14 cellular contexts compared by ENCODE assay signal in genomic region chr7:43247757-43248156, GRCh38.
DNase-seq lines count a peak whose midpoint lies in the region; TF ChIP-seq lines count a peak whose summit lies in the region.
"Had no signal": no experiment of that assay in that cellular context is flagged by ENCODE, and none has a peak within 500 bp of the region (broad histone marks: within the 10 kb centered on the region; RNA-seq: fewer than 3 reads in every experiment).

No MANE protein-coding gene starts in this region.

- H3K9me3 ChIP-seq in HEK293 (ENCODE audit: control insufficient read depth, insufficient read depth, low read depth, low read length) = no peaks in the 10 kb centered on the region

- H3K4me3 ChIP-seq in HEK293 (ENCODE audit: low read depth, low read length) = no peak overlapping the region
- no peak overlapping the region for H3K4me3 ChIP-seq in dorsolateral prefrontal cortex

- no peaks in the 10 kb centered on the region for H3K9me3 Mint-ChIP-seq in osteocyte (ENCODE audit: unreplicated experiment)
- H3K9me3 Mint-ChIP-seq: CD4-positive, alpha-beta memory T cell had no signal

- TF ChIP-seq CTCF in HEK293 (tag by site-specific recombination; IDR thresholded peaks at IDR 0.05) = no peak
- TF ChIP-seq CTCF in dorsolateral prefrontal cortex (IDR thresholded peaks at IDR 0.05 in 54 of 56, conservative IDR thresholded peaks at IDR 0.05 in 2 of 56; ENCODE audit: low read depth in 1 of 56, partially characterized antibody in 56 of 56) = no peak
- TF ChIP-seq CTCF in osteocyte (IDR thresholded peaks at IDR 0.05) = no peak

- no peak for DNase-seq in dorsolateral prefrontal cortex
- DNase-seq in osteocyte (ENCODE audit: extremely low spot score, unreplicated experiment) = no peak
- no peak for DNase-seq in NCI-H1105 treated with DMSO at 0.1 percent for 48 hours (lab: John Stamatoyannopoulos, UW)
- DNase-seq in GM19238 (ENCODE audit: insufficient read length, low spot score) = no peak
- DNase-seq: 8988T; C1 segment of cervical spinal cord; CD4-positive, alpha-beta memory T cell; COR-L47; DMS153; DND-41; H7; HCEC 1CT had no signal

- H3K4me1 Mint-ChIP-seq in osteocyte (ENCODE audit: unreplicated experiment) = peaks cover 5% of the 10 kb centered on the region
- H3K4me1 Mint-ChIP-seq: CD4-positive, alpha-beta memory T cell had no signal

- POLR2A ChIA-PET in HEK293 (lab: Yijun Ruan, JAX) = no interaction called here

- intact Hi-C loops in dorsolateral prefrontal cortex (cut with DNase I) = loop anchor here in 1 of 2 donors (5.0 kb wide), 1 partner anchor 135 kb away; the partner anchor contains the start of gene HECW1

- H3K36me3 Mint-ChIP-seq in osteocyte (ENCODE audit: unreplicated experiment) = no peaks in the 10 kb centered on the region
- H3K36me3 Mint-ChIP-seq: CD4-positive, alpha-beta memory T cell had no signal

- peaks cover 17% of the 10 kb centered on the region for H3K27me3 Mint-ChIP-seq in osteocyte (ENCODE audit: unreplicated experiment)

- H3K4me1 ChIP-seq in HEK293 (ENCODE audit: control insufficient read depth, insufficient read depth, low read length) = no peaks in the 10 kb centered on the region

- CTCF ChIA-PET in HEK293 (lab: Yijun Ruan, JAX) = no interaction called here

- no peak overlapping the region for H3K27ac ChIP-seq in HEK293 (ENCODE audit: extremely low read depth, low read depth, low read length)
- H3K27ac ChIP-seq in angular gyrus (ENCODE audit: low read depth, low read length) = peak overlapping the region; percentile 32
- H3K27ac ChIP-seq in dorsolateral prefrontal cortex = peak overlapping the region in 43 of 59 donors; percentile 7 to 92 (median 63)

- no peak overlapping the region for H3K27ac Mint-ChIP-seq in osteocyte (ENCODE audit: unreplicated experiment)
- H3K27ac Mint-ChIP-seq: CD4-positive, alpha-beta memory T cell had no signal

- no peaks in the 10 kb centered on the region for H3K36me3 ChIP-seq in HEK293 (ENCODE audit: control insufficient read depth in 2 of 2, insufficient read depth in 1 of 2, low read length in 2 of 2)

- no peak overlapping the region for H3K4me3 Mint-ChIP-seq in osteocyte (ENCODE audit: unreplicated experiment)
- H3K4me3 Mint-ChIP-seq: CD4-positive, alpha-beta memory T cell had no signal

- no peaks in the 10 kb centered on the region for H3K27me3 ChIP-seq in dorsolateral prefrontal cortex

TF ChIP-seq in HEK293, 187 proteins besides CTCF, POLR2A, EP300 and RAD21:
- TF ChIP-seq ZNF366 (tag by site-specific recombination; conservative IDR thresholded peaks at IDR 0.05) (peak; percentile 91), PRDM1 (tag by site-specific recombination; IDR thresholded peaks at IDR 0.05) (peak; percentile 34; the same call in 1 of the 2 replicates), REPIN1 (tag by site-specific recombination; IDR thresholded peaks at IDR 0.05; ENCODE audit: low read depth) (no peak)
